ENCODE assay signal across 3 cellular contexts in genomic region chr22:47814474-47814873, GRCh38.
A peak's percentile ranks its signal among the peaks of the same experiment; 100 is the strongest.
TF ChIP-seq lines count a peak whose summit lies in the region.

No MANE protein-coding gene starts in this region.

TF ChIP-seq in HEK293, 187 proteins besides CTCF, POLR2A, EP300 and RAD21:
- TF ChIP-seq, protein P1, sequence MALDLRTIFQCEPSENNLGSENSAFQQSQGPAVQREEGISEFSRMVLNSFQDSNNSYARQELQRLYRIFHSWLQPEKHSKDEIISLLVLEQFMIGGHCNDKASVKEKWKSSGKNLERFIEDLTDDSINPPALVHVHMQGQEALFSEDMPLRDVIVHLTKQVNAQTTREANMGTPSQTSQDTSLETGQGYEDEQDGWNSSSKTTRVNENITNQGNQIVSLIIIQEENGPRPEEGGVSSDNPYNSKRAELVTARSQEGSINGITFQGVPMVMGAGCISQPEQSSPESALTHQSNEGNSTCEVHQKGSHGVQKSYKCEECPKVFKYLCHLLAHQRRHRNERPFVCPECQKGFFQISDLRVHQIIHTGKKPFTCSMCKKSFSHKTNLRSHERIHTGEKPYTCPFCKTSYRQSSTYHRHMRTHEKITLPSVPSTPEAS (tag by site-specific recombination; IDR thresholded peaks at IDR 0.05) = peak; percentile 92
- no peak for TF ChIP-seq ZBTB48 (tag by site-specific recombination; IDR thresholded peaks at IDR 0.05)

TF ChIP-seq in IMR-90, 13 proteins besides CTCF, POLR2A, EP300 and RAD21:
- TF ChIP-seq, protein P2, sequence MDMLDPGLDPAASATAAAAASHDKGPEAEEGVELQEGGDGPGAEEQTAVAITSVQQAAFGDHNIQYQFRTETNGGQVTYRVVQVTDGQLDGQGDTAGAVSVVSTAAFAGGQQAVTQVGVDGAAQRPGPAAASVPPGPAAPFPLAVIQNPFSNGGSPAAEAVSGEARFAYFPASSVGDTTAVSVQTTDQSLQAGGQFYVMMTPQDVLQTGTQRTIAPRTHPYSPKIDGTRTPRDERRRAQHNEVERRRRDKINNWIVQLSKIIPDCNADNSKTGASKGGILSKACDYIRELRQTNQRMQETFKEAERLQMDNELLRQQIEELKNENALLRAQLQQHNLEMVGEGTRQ (IDR thresholded peaks at IDR 0.05; ENCODE audit: low read depth, low read length) = no peak
- no peak for TF ChIP-seq RCOR1 (IDR thresholded peaks at IDR 0.05; ENCODE audit: insufficient replicate concordance, low read length)
- no peak for TF ChIP-seq BHLHE40 (IDR thresholded peaks at IDR 0.05; ENCODE audit: low read depth, low read length)
- TF ChIP-seq MXI1 (IDR thresholded peaks at IDR 0.05; ENCODE audit: borderline replicate concordance, low read depth, low read length) = no peak
- TF ChIP-seq NFE2L2 (IDR thresholded peaks at IDR 0.05; ENCODE audit: low read depth, low read length) = no peak
- no peak for TF ChIP-seq FOS (IDR thresholded peaks at IDR 0.05; ENCODE audit: low read depth, low read length)
- no peak for TF ChIP-seq CEBPB (IDR thresholded peaks at IDR 0.05; ENCODE audit: low read depth, low read length)
- no peak for TF ChIP-seq CHD1 (IDR thresholded peaks at IDR 0.05; ENCODE audit: low read depth, low read length)
- TF ChIP-seq RFX5 (IDR thresholded peaks at IDR 0.05; ENCODE audit: low read depth, low read length) = no peak
- TF ChIP-seq MAZ (IDR thresholded peaks at IDR 0.05; ENCODE audit: borderline replicate concordance, low read depth, low read length) = no peak
- no peak for TF ChIP-seq MAFK (IDR thresholded peaks at IDR 0.05; ENCODE audit: low read depth, low read length)
- TF ChIP-seq, protein P3, sequence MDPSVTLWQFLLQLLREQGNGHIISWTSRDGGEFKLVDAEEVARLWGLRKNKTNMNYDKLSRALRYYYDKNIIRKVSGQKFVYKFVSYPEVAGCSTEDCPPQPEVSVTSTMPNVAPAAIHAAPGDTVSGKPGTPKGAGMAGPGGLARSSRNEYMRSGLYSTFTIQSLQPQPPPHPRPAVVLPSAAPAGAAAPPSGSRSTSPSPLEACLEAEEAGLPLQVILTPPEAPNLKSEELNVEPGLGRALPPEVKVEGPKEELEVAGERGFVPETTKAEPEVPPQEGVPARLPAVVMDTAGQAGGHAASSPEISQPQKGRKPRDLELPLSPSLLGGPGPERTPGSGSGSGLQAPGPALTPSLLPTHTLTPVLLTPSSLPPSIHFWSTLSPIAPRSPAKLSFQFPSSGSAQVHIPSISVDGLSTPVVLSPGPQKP (IDR thresholded peaks at IDR 0.05; ENCODE audit: borderline replicate concordance, low read depth, low read length) = no peak
- TF ChIP-seq SMC3 (IDR thresholded peaks at IDR 0.05; ENCODE audit: low read depth, low read length) = no peak

TF ChIP-seq in H1, 55 proteins besides CTCF, POLR2A, EP300 and RAD21:
- TF ChIP-seq SRF (IDR thresholded peaks at IDR 0.05; ENCODE audit: low read depth, low read length) = no peak
- no peak for TF ChIP-seq POLR2AphosphoS5 (IDR thresholded peaks at IDR 0.05; ENCODE audit: low read depth, low read length)
